Comparison of ENCODE assay signal across 26 cellular contexts in genomic region chr14:74527736-74528280, GRCh38.
"Had no signal": no experiment of that assay in that cellular context is flagged by ENCODE, and none has a peak within 500 bp of the region (broad histone marks: within the 10 kb centered on the region; RNA-seq: fewer than 3 reads in every experiment).

No MANE protein-coding gene starts in this region.

- H3K9me3 ChIP-seq: esophagus squamous epithelium, lower lobe of right lung, prostate gland, right atrium auricular region, vagina had no signal

- H3K4me1 ChIP-seq: prostate gland, right atrium auricular region had no signal

- DNase-seq: cortex of kidney; effector memory CD8-positive, alpha-beta T cell; erythroblast; esophagus squamous epithelium; foreskin melanocyte; hypothalamus; immature natural killer cell; islet precursor cell; kidney glomerular epithelial cell; left colon; left ventricle myocardium superior; lower lobe of right lung; naive B cell; stimulated activated CD4-positive, alpha-beta T cell treated with anti-CD3 and anti-CD28 coated beads, Interleukin-12 subunit alpha, Interleukin-12 subunit beta, amount 100 ng/mL, for 4 hours; stimulated activated CD4-positive, alpha-beta T cell treated with anti-CD3 and anti-CD28 coated beads, Interleukin-2, amount 100 ng/mL, for 24 hours; stimulated activated CD4-positive, alpha-beta T cell treated with anti-CD3 and anti-CD28 coated beads, Interleukin-4, amount 100 ng/mL, for 24 hours; stimulated activated naive CD8-positive, alpha-beta T cell treated with anti-CD3 and anti-CD28 coated beads, Interleukin-15, Interleukin-2, amounts not matched to agents 100 U/mL and 50 U/mL, for 24 hours; substantia nigra; trophoblast cell had no signal

- ATAC-seq: effector memory CD8-positive, alpha-beta T cell; left colon; left ventricle myocardium superior; lower lobe of right lung; natural killer cell treated with Interleukin-12 subunit alpha and Interleukin-12 subunit beta and Interleukin-15 and Interleukin-18, amount 100 ng/mL, for 72 hours; sciatic nerve; stimulated activated memory B cell treated with anti-CD40 and anti-IgM and Interleukin-4, amounts not matched to agents 10 μg/mL and 1 μg/mL and 100 μg/mL, for 72 hours; stimulated activated naive CD8-positive, alpha-beta T cell treated with anti-CD3 and anti-CD28 coated beads, Interleukin-15, Interleukin-2, amounts not matched to agents 100 U/mL and 50 U/mL, for 24 hours had no signal

- H3K36me3 ChIP-seq: prostate gland, right atrium auricular region, vagina had no signal

- H3K27me3 ChIP-seq: esophagus squamous epithelium, right atrium auricular region, vagina had no signal

- H3K4me3 ChIP-seq: esophagus squamous epithelium, lower lobe of right lung, prostate gland, right atrium auricular region, smooth muscle cell, vagina had no signal

- H3K27ac ChIP-seq: esophagus squamous epithelium, lower lobe of right lung, prostate gland, right atrium auricular region, vagina had no signal
